Comparison of ENCODE assay signal across 16 cellular contexts in genomic region chr11:115255006-115255762, GRCh38.
"Had no signal": no experiment of that assay in that cellular context is flagged by ENCODE, and none has a peak within 500 bp of the region (broad histone marks: within the 10 kb centered on the region; RNA-seq: fewer than 3 reads in every experiment).

No MANE protein-coding gene starts in this region.

- H3K4me3 Mint-ChIP-seq: activated T-cell treated with anti-CD3 and anti-CD28 coated beads, Interleukin-2, amount 50 U/mL, for 24 hours; mesothelial cell of epicardium; T-helper 17 cell had no signal

- H3K9me3 Mint-ChIP-seq: activated T-cell treated with anti-CD3 and anti-CD28 coated beads, Interleukin-2, amount 50 U/mL, for 24 hours; mesothelial cell of epicardium had no signal

- H3K4me1 ChIP-seq: upper lobe of left lung had no signal

- H3K4me1 Mint-ChIP-seq: T-helper 17 cell had no signal

- H3K27me3 ChIP-seq: brain microvascular endothelial cell, dorsolateral prefrontal cortex, heart right ventricle, neutrophil, right atrium auricular region, upper lobe of left lung had no signal

- H3K27ac ChIP-seq: brain microvascular endothelial cell, neutrophil, right atrium auricular region, upper lobe of left lung had no signal

- H3K9me3 ChIP-seq: heart right ventricle, neutrophil, right atrium auricular region, upper lobe of left lung had no signal

- H3K36me3 ChIP-seq: brain microvascular endothelial cell, heart right ventricle, neutrophil, right atrium auricular region, upper lobe of left lung had no signal

- ATAC-seq: activated naive CD4-positive, alpha-beta T cell treated with anti-CD3 and anti-CD28 coated beads, Interleukin-2, amount 50 U/mL, for 72 hours; heart right ventricle; T-helper 17 cell had no signal

- H3K36me3 Mint-ChIP-seq: activated naive CD4-positive, alpha-beta T cell treated with anti-CD3 and anti-CD28 coated beads, Interleukin-2, amount 50 U/mL, for 72 hours; mesothelial cell of epicardium had no signal

- H3K27me3 Mint-ChIP-seq: T-helper 17 cell had no signal

- H3K4me3 ChIP-seq: dorsolateral prefrontal cortex, heart right ventricle, right atrium auricular region, upper lobe of left lung had no signal

- DNase-seq: activated CD4-positive, alpha-beta T cell treated with anti-CD3 and anti-CD28 coated beads, Interleukin-2, amount 50 U/mL, for 4 hours; activated effector memory CD4-positive, alpha-beta T cell treated with anti-CD3 and anti-CD28 coated beads, Interleukin-2, amount 50 U/mL, for 16 hours; activated T-cell treated with anti-CD3 and anti-CD28 coated beads, Interleukin-2, amount 50 U/mL, for 24 hours; amniotic stem cell; brain microvascular endothelial cell; dorsolateral prefrontal cortex; foreskin melanocyte; heart right ventricle; posterior cingulate gyrus; small intestine; T-helper 17 cell; upper lobe of left lung had no signal

- H3K27ac Mint-ChIP-seq: activated naive CD4-positive, alpha-beta T cell treated with anti-CD3 and anti-CD28 coated beads, Interleukin-2, amount 50 U/mL, for 72 hours; activated T-cell treated with anti-CD3 and anti-CD28 coated beads, Interleukin-2, amount 50 U/mL, for 24 hours; mesothelial cell of epicardium; T-helper 17 cell had no signal
